8 cellular contexts compared by ENCODE assay signal in genomic region chrX:48676106-48676892, GRCh38. TPM values are rescaled to one million over a fixed set of nuclear protein-coding genes. Genes with fewer than 3 reads are reported as not detected.
DNase-seq lines count a peak whose midpoint lies in the region; ATAC-seq and TF ChIP-seq lines count a peak whose summit lies in the region.

No MANE protein-coding gene starts in this region.

- H3K4me3 ChIP-seq in GM08714 (ENCODE audit: low read length): peak overlapping the region; percentile 87

- TF ChIP-seq CTCF in omental fat pad (IDR thresholded peaks at IDR 0.05): no peak

- ATAC-seq in HG02588 (IDR thresholded peaks at IDR 0.05; ENCODE audit: unreplicated experiment) (peak; percentile 92), omental fat pad (ENCODE audit: low FRiP score) (peak; percentile 97)

- DNase-seq in NCI-H1048 (lab: John Stamatoyannopoulos, UW) (peak; percentile 57), SK-N-DZ (ENCODE audit: low spot score) (peak; percentile 87), germinal center (ENCODE audit: low spot score) (peak; percentile 95), omental fat pad (ENCODE audit: low spot score) (peak; percentile 52)
- peak; percentile 86 for DNase-seq in activated naive CD4-positive, alpha-beta T cell treated with anti-CD3 and anti-CD28 coated beads, Interleukin-2, amount 50 U/mL, for 16 hours

- H3K27ac ChIP-seq in temporal lobe (ENCODE audit: low read depth, low read length): peak overlapping the region; percentile 71

RNA-seq across cellular contexts. Expression of gene WAS, which starts 7.3 kb away (rescaled TPM):
- 0.08 and 1.6 TPM in 2 replicates for polyA plus RNA-seq in SK-N-DZ (2014; cell fraction: cytosol; rRNA removed)
- 0.25 and 1.0 TPM in 2 replicates for polyA plus RNA-seq in SK-N-DZ (2014; cell fraction: nucleus; rRNA removed)
- total RNA-seq in omental fat pad (10 to 100 TPM in 3 of 4 donors, 1 to 10 TPM in 1; 9.0 to 26.0 (median 21.0) TPM), temporal lobe (0.74 TPM)

RNA-seq across cellular contexts. Expression of gene SUV39H1, which starts 20.2 kb away (rescaled TPM):
- polyA plus RNA-seq in SK-N-DZ (2014; cell fraction: cytosol; rRNA removed): 13.6 and 14.9 TPM in 2 replicates
- polyA plus RNA-seq in SK-N-DZ (2014; cell fraction: nucleus; rRNA removed): 16.3 and 17.2 TPM in 2 replicates
- total RNA-seq in omental fat pad (1 to 10 TPM; 4.2 to 8.1 (median 5.5) TPM), temporal lobe (1.7 TPM)

Comparison
In these comparisons a context has a peak if more than half of its experiments do, and no peak if none do; other contexts are left out.
1. Peak in every context shown above with its lines: DNase-seq, ATAC-seq, H3K4me3 ChIP-seq and H3K27ac ChIP-seq.